ENCODE assay signal across 35 cellular contexts in genomic region chr6:38470548-38470947, GRCh38.
"Had no signal": no experiment of that assay in that cellular context is flagged by ENCODE, and none has a peak within 500 bp of the region (broad histone marks: within the 10 kb centered on the region; RNA-seq: fewer than 3 reads in every experiment).

No MANE protein-coding gene starts in this region.

- H3K4me3 ChIP-seq: MG63 had no signal

- H3K9ac ChIP-seq: KMS-11 had no signal

- DNase-seq: Karpas-422, Kasumi-1, KBM-7, KG1, MG63, MM.1S, MV-4-11, NCI-H1048, NCI-H1092, NCI-H1092 treated with DMSO at 0.1 percent for 48 hours, NCI-H1105, NCI-H1105 treated with DMSO at 0.1 percent for 48 hours, NCI-H1417, NCI-H1417 treated with DMSO at 0.1 percent for 48 hours, NCI-H1436, NCI-H1436 treated with DMSO at 0.1 percent for 48 hours, NCI-H146, NCI-H1694, NCI-H1694 treated with DMSO at 0.1 percent for 48 hours, NCI-H187, NCI-H187 treated with DMSO at 0.1 percent for 48 hours, NCI-H1930, NCI-H2029, NCI-H2029 treated with DMSO at 0.1 percent for 48 hours, NCI-H2081, NCI-H2081 treated with DMSO at 0.1 percent for 48 hours, NCI-H2107, NCI-H2171, NCI-H2171 treated with DMSO at 0.1 percent for 48 hours, NCI-H2227 treated with DMSO at 0.1 percent for 48 hours, NCI-H226, NCI-H345, NCI-H446, NCI-H446 treated with DMSO at 0.1 percent for 48 hours had no signal

- H3K4me2 ChIP-seq: KMS-11 had no signal

- H3K27me3 ChIP-seq: MG63 had no signal

- H3K27ac ChIP-seq: KMS-11 had no signal

- H3K36me3 ChIP-seq: MG63 had no signal

- H3K9me3 ChIP-seq: MG63 had no signal
